8 cellular contexts compared by ENCODE assay signal in the genomic region with DNA sequence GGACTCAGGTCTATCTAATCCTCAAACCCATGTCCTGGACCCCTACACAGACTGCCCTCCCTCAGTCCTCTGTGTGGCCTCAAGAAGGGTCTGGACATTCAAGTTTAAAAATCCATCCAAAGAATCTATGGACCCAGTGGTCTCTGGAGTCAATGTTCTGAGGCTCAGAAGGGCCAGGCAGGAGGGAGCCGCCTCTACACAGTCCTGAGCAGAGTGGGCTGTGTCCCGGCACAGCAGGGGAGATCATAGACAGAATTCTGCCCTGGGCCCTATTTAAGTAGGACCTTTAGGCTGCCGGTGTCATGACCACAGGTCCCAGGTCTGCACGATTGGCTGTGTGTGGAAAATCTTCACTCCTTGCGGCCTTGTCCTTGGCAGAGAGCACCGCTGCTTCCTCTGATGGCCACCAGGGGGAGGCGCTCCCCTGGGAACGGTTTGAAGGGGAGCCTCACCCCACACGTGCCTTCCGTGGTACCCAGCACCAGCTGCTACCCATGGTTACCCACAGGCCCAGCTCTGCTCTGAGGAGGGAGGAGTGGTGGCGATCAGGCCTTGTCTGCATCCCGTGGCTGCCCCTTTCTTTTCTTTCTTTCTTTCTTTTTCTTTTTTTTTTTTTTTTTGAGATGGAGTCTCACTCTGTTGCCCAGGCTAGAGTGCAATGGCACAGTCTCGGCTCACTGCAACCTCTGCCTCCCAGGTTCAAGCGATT. TPM values are rescaled to one million over a fixed set of nuclear protein-coding genes. Genes with fewer than 3 reads are reported as not detected.
DNase-seq lines count a peak whose midpoint lies in the region; ATAC-seq, FAIRE-seq and TF ChIP-seq lines count a peak whose summit lies in the region.

No MANE protein-coding gene starts in this region.

- no TSS peak for BruUV-seq in HepG2 (replicated peaks; lab: Mats Ljungman, UMichigan)

- peaks cover 5% of the 10 kb centered on the region for H3K27me3 Mint-ChIP-seq in central memory CD8-positive, alpha-beta T cell

- no peaks in the 10 kb centered on the region for H4K20me1 ChIP-seq in HepG2 (ENCODE audit: insufficient read depth, low read length)

- TF ChIP-seq RAD21 in HepG2 (CRISPR knock-in tag; IDR thresholded peaks at IDR 0.05): peak; percentile 67

- H3K27me3 ChIP-seq in HepG2 (ENCODE audit: control insufficient read depth in 1 of 2, insufficient read depth in 2 of 2, low read length in 2 of 2): no peaks in the 10 kb centered on the region

- no peak overlapping the region for H3K4me3 Mint-ChIP-seq in central memory CD8-positive, alpha-beta T cell

- FAIRE-seq in HepG2 (lab: Jason Lieb, UNC): peak; percentile 73

- H3K9ac ChIP-seq in HepG2 (ENCODE audit: insufficient read depth, low read depth, low read length): no peak overlapping the region

- DNase-seq in A172 (ENCODE audit: low spot score): peak; percentile 66
- peak; percentile 73 for DNase-seq in NCI-H345 treated with DMSO at 0.1 percent for 48 hours (lab: John Stamatoyannopoulos, UW; ENCODE audit: unreplicated experiment)
- peak; percentile 54 to 56 for DNase-seq in activated CD4-positive, alpha-beta T cell treated with anti-CD3 and anti-CD28 coated beads for 24 hours (ENCODE audit: low read depth in 2 of 2)
- DNase-seq in central memory CD8-positive, alpha-beta T cell (ENCODE audit: low spot score in 2 of 2): peak; percentile 34 to 54
- DNase-seq in HepG2 (ENCODE audit: low spot score): peak; percentile 56
- peak; percentile 41 for DNase-seq in stimulated activated CD8-positive, alpha-beta memory T cell treated with anti-CD3 and anti-CD28 coated beads, Interleukin-12 subunit alpha, Interleukin-12 subunit beta, amount 100 ng/mL, for 1 hour (ENCODE audit: low read depth)

- CTCF ChIA-PET in HepG2 (lab: Yijun Ruan, JAX; ENCODE audit: low intra/inter-chr PET ratio, low total read pairs): interaction anchor here (0.6 to 1.0 kb wide), 2 partner anchors 47 to 103 kb away, joined by 3 read pairs; no protein-coding TSS in a partner anchor

- intact Hi-C loops in HepG2 (cut with micrococcal nuclease; ENCODE audit: unreplicated experiment): loop anchor here (2.0 to 5.0 kb wide), 5 partner anchors 39 to 125 kb away; a partner anchor contains a TSS

- no peaks in the 10 kb centered on the region for H3K9me3 Mint-ChIP-seq in central memory CD8-positive, alpha-beta T cell

- H3K4me2 ChIP-seq in HepG2 (ENCODE audit: low read depth, low read length): peak overlapping the region; percentile 68

- no peak overlapping the region for H3K27ac Mint-ChIP-seq in central memory CD8-positive, alpha-beta T cell (ENCODE audit: low read depth)

- H3K4me3 ChIP-seq in HepG2 (replicated peaks in 1 of 3; ENCODE audit: insufficient read depth in 1 of 3, low read depth in 2 of 3, low read length in 3 of 3): peak overlapping the region in 1 of 3 experiments; percentile 52; a peak in 2 of 6 replicates

- peak overlapping the region; percentile 74 for H3K27ac ChIP-seq in HepG2 (ENCODE audit: extremely low read length, insufficient read depth, low read length)

- H3K9me3 ChIP-seq in HepG2 (ENCODE audit: low read length): peaks cover 3% of the 10 kb centered on the region; the same call in 1 of the 2 replicates

- no peak for TF ChIP-seq EP300 in HepG2 (IDR thresholded peaks at IDR 0.05; ENCODE audit: low read depth in 2 of 2, low read length in 2 of 2)
- no peak for TF ChIP-seq EP300 in HepG2 (CRISPR knock-in tag; IDR thresholded peaks at IDR 0.05; ENCODE audit: borderline replicate concordance)

- no peaks in the 10 kb centered on the region for H3K4me1 Mint-ChIP-seq in central memory CD8-positive, alpha-beta T cell

- H3K4me1 ChIP-seq in HepG2 (ENCODE audit: insufficient read depth, low read length): peaks cover 41% of the 10 kb centered on the region

- H2AFZ ChIP-seq in HepG2 (ENCODE audit: low read length): no peak overlapping the region

- no peaks in the 10 kb centered on the region for H3K79me2 ChIP-seq in HepG2 (ENCODE audit: insufficient read depth, low read length)

- peak; percentile 73 for ATAC-seq in GM18511 (IDR thresholded peaks at IDR 0.05; ENCODE audit: unreplicated experiment)
- ATAC-seq in HG03175 (IDR thresholded peaks at IDR 0.05; ENCODE audit: unreplicated experiment): peak; percentile 93
- ATAC-seq in central memory CD8-positive, alpha-beta T cell (replicated peaks; ENCODE audit: extremely low read depth, poor library complexity, severe bottlenecking): peak; percentile 88
- peak; percentile 71 for ATAC-seq in HepG2

- POLR2A ChIA-PET in HepG2 (lab: Yijun Ruan, JAX): interaction anchor here (0.7 to 1.8 kb wide), 2 partner anchors 46 kb away, joined by 3 to 7 read pairs; no protein-coding TSS in a partner anchor

- 23% methylated on average over 11 of the region's 14 CpGs for WGBS in HepG2 (ENCODE audit: low lambda C conversion rate)

- in situ Hi-C loops in HepG2 (cut with HindIII; ENCODE audit: extremely low pct_ligation_motif_present, low pct_unique_long_range_greater_than_20kb): no loop called here

- TF ChIP-seq POLR2A in HepG2 (IDR thresholded peaks at IDR 0.05; ENCODE audit: insufficient read depth in 1 of 2, low read depth in 2 of 2, low read length in 2 of 2): no peak

- peak; percentile 95 for TF ChIP-seq CTCF in HepG2 (CRISPR knock-in tag; IDR thresholded peaks at IDR 0.05)

- no peaks in the 10 kb centered on the region for H3K36me3 ChIP-seq in HepG2 (replicated peaks in 1 of 2; ENCODE audit: control insufficient read depth in 1 of 2, insufficient read depth in 2 of 2, low read length in 2 of 2)

- H3K36me3 Mint-ChIP-seq in central memory CD8-positive, alpha-beta T cell (ENCODE audit: insufficient read depth): peaks cover 1% of the 10 kb centered on the region

RNA-seq across cellular contexts. Expression of a gene that starts 37.9 kb away (rescaled TPM):
- 0.33 and 5.6 TPM in 2 replicates for total RNA-seq in A172 (2014; rRNA removed; shearing (Covaris generic))
- 3.4 and 22.2 TPM in 2 replicates for total RNA-seq in HepG2 (2016; rRNA removed; fragmentation: Illumina TruSeq; extraction: Trizol)
- 16.0 and 17.2 TPM in 2 replicates for total RNA-seq in HepG2 (2016; cell fraction: cytosol; rRNA removed; fragmentation: Illumina TruSeq; extraction: Trizol; ENCODE audit: low read depth)
- 2.6 and 23.2 TPM in 2 replicates for total RNA-seq in HepG2 (2016; cell fraction: insoluble cytoplasmic fraction; rRNA removed; fragmentation: Illumina TruSeq; extraction: Trizol)
- total RNA-seq in HepG2 (2016; cell fraction: membrane; rRNA removed; fragmentation: Illumina TruSeq; extraction: Trizol): 2.9 and 4.1 TPM in 2 replicates
- total RNA-seq in HepG2 (2016; cell fraction: nucleus; rRNA removed; fragmentation: Illumina TruSeq; extraction: Trizol): 31.4 and 33.6 TPM in 2 replicates
- polyA plus RNA-seq in HepG2 (2011; rRNA removed): 35.2 and 59.2 TPM in 2 replicates
- polyA plus RNA-seq in HepG2 (2011; cell fraction: cytosol; rRNA removed): 5.2 and 6.9 TPM in 2 replicates
- 977 and 1,005 TPM in 2 replicates for polyA plus RNA-seq in HepG2 (2011; cell fraction: nucleus; rRNA removed)
- polyA plus RNA-seq in HepG2 (2012): 28.8 and 40.2 TPM in 2 replicates
- polyA plus RNA-seq in HepG2 (2016; cell fraction: cytosol; fragmentation: Illumina TruSeq; extraction: Trizol; ENCODE audit: low read depth): 0.42 and 0.59 TPM in 2 replicates
- polyA plus RNA-seq in HepG2 (2016; cell fraction: insoluble cytoplasmic fraction; fragmentation: Illumina TruSeq; extraction: Trizol; ENCODE audit: low read depth): 2.7 and 3.7 TPM in 2 replicates
- polyA plus RNA-seq in HepG2 (2016; cell fraction: membrane; fragmentation: Illumina TruSeq; extraction: Trizol; ENCODE audit: low read depth): 1.1 and 1.5 TPM in 2 replicates
- 155 and 159 TPM in 2 replicates for polyA plus RNA-seq in HepG2 (2016; cell fraction: nucleus; fragmentation: Illumina TruSeq; extraction: Trizol; ENCODE audit: insufficient read depth, low read depth)
- 1.3 and 22.4 TPM in 2 replicates for polyA minus RNA-seq in HepG2 (2011; rRNA and poly(A)+ RNA removed; ENCODE audit: low replicate concordance)
- polyA minus RNA-seq in HepG2 (2011; cell fraction: cytosol; rRNA and poly(A)+ RNA removed): 3.4 and 5.3 TPM in 2 replicates
- 74.3 and 78.8 TPM in 2 replicates for polyA minus RNA-seq in HepG2 (2011; cell fraction: nucleus; rRNA and poly(A)+ RNA removed)

RNA-seq across cellular contexts. Expression of a gene that starts 39.8 kb away (rescaled TPM):
- total RNA-seq in A172 (2014; rRNA removed; shearing (Covaris generic)): 0.14 and 0.43 TPM in 2 replicates
- total RNA-seq in HepG2 (2016; rRNA removed; fragmentation: Illumina TruSeq; extraction: Trizol): 2.8 and 2.9 TPM in 2 replicates
- total RNA-seq in HepG2 (2016; cell fraction: cytosol; rRNA removed; fragmentation: Illumina TruSeq; extraction: Trizol; ENCODE audit: low read depth): 2.6 and 3.9 TPM in 2 replicates
- 2.3 and 2.8 TPM in 2 replicates for total RNA-seq in HepG2 (2016; cell fraction: insoluble cytoplasmic fraction; rRNA removed; fragmentation: Illumina TruSeq; extraction: Trizol)
- total RNA-seq in HepG2 (2016; cell fraction: membrane; rRNA removed; fragmentation: Illumina TruSeq; extraction: Trizol): 5.2 and 5.5 TPM in 2 replicates
- total RNA-seq in HepG2 (2016; cell fraction: nucleus; rRNA removed; fragmentation: Illumina TruSeq; extraction: Trizol): 2.5 and 4.7 TPM in 2 replicates
- 4.7 and 4.8 TPM in 2 replicates for polyA plus RNA-seq in HepG2 (2011; rRNA removed)
- polyA plus RNA-seq in HepG2 (2011; cell fraction: cytosol; rRNA removed): 4.9 and 5.7 TPM in 2 replicates
- 7.5 and 7.9 TPM in 2 replicates for polyA plus RNA-seq in HepG2 (2011; cell fraction: nucleus; rRNA removed)
- 7.3 and 8.9 TPM in 2 replicates for polyA plus RNA-seq in HepG2 (2012)
- polyA plus RNA-seq in HepG2 (2016; cell fraction: cytosol; fragmentation: Illumina TruSeq; extraction: Trizol; ENCODE audit: low read depth): 7.6 and 11.0 TPM in 2 replicates
- 7.4 and 10.7 TPM in 2 replicates for polyA plus RNA-seq in HepG2 (2016; cell fraction: insoluble cytoplasmic fraction; fragmentation: Illumina TruSeq; extraction: Trizol; ENCODE audit: low read depth)
- 17.1 and 18.8 TPM in 2 replicates for polyA plus RNA-seq in HepG2 (2016; cell fraction: membrane; fragmentation: Illumina TruSeq; extraction: Trizol; ENCODE audit: low read depth)
- 13.0 and 14.1 TPM in 2 replicates for polyA plus RNA-seq in HepG2 (2016; cell fraction: nucleus; fragmentation: Illumina TruSeq; extraction: Trizol; ENCODE audit: insufficient read depth, low read depth)
- 0.61 and 6.7 TPM in 2 replicates for polyA minus RNA-seq in HepG2 (2011; rRNA and poly(A)+ RNA removed; ENCODE audit: low replicate concordance)
- 3.9 and 5.5 TPM in 2 replicates for polyA minus RNA-seq in HepG2 (2011; cell fraction: cytosol; rRNA and poly(A)+ RNA removed)
- 4.0 and 4.8 TPM in 2 replicates for polyA minus RNA-seq in HepG2 (2011; cell fraction: nucleus; rRNA and poly(A)+ RNA removed)

RNA-seq across cellular contexts. Expression of a gene that starts 56.3 kb away (rescaled TPM):
- 182 and 190 TPM in 2 replicates for total RNA-seq in A172 (2014; rRNA removed; shearing (Covaris generic))
- total RNA-seq in HepG2 (2016; rRNA removed; fragmentation: Illumina TruSeq; extraction: Trizol): 109 and 118 TPM in 2 replicates
- 85.0 and 90.2 TPM in 2 replicates for total RNA-seq in HepG2 (2016; cell fraction: cytosol; rRNA removed; fragmentation: Illumina TruSeq; extraction: Trizol; ENCODE audit: low read depth)
- total RNA-seq in HepG2 (2016; cell fraction: insoluble cytoplasmic fraction; rRNA removed; fragmentation: Illumina TruSeq; extraction: Trizol): 113 and 114 TPM in 2 replicates
- 110 and 111 TPM in 2 replicates for total RNA-seq in HepG2 (2016; cell fraction: membrane; rRNA removed; fragmentation: Illumina TruSeq; extraction: Trizol)
- total RNA-seq in HepG2 (2016; cell fraction: nucleus; rRNA removed; fragmentation: Illumina TruSeq; extraction: Trizol): 97.2 and 98.4 TPM in 2 replicates
- polyA plus RNA-seq in HepG2 (2011; rRNA removed): 165 and 194 TPM in 2 replicates
- 159 and 209 TPM in 2 replicates for polyA plus RNA-seq in HepG2 (2011; cell fraction: cytosol; rRNA removed)
- polyA plus RNA-seq in HepG2 (2011; cell fraction: nucleus; rRNA removed): 292 and 351 TPM in 2 replicates
- polyA plus RNA-seq in HepG2 (2012): 85.4 and 92.7 TPM in 2 replicates
- 70.3 and 83.0 TPM in 2 replicates for polyA plus RNA-seq in HepG2 (2016; cell fraction: cytosol; fragmentation: Illumina TruSeq; extraction: Trizol; ENCODE audit: low read depth)
- polyA plus RNA-seq in HepG2 (2016; cell fraction: insoluble cytoplasmic fraction; fragmentation: Illumina TruSeq; extraction: Trizol; ENCODE audit: low read depth): 116 and 125 TPM in 2 replicates
- 90.4 and 98.9 TPM in 2 replicates for polyA plus RNA-seq in HepG2 (2016; cell fraction: membrane; fragmentation: Illumina TruSeq; extraction: Trizol; ENCODE audit: low read depth)
- polyA plus RNA-seq in HepG2 (2016; cell fraction: nucleus; fragmentation: Illumina TruSeq; extraction: Trizol; ENCODE audit: insufficient read depth, low read depth): 259 and 265 TPM in 2 replicates
- 73.2 and 182 TPM in 2 replicates for polyA minus RNA-seq in HepG2 (2011; rRNA and poly(A)+ RNA removed; ENCODE audit: low replicate concordance)
- polyA minus RNA-seq in HepG2 (2011; cell fraction: cytosol; rRNA and poly(A)+ RNA removed): 38.2 and 41.4 TPM in 2 replicates
- polyA minus RNA-seq in HepG2 (2011; cell fraction: nucleus; rRNA and poly(A)+ RNA removed): 89.4 and 96.7 TPM in 2 replicates

RNA-seq across cellular contexts. Expression of a gene that starts 56.4 kb away (rescaled TPM):
- 3.0 and 8.8 TPM in 2 replicates for total RNA-seq in A172 (2014; rRNA removed; shearing (Covaris generic))
- 5.2 and 13.5 TPM in 2 replicates for total RNA-seq in HepG2 (2016; rRNA removed; fragmentation: Illumina TruSeq; extraction: Trizol)
- 6.6 and 7.6 TPM in 2 replicates for total RNA-seq in HepG2 (2016; cell fraction: cytosol; rRNA removed; fragmentation: Illumina TruSeq; extraction: Trizol; ENCODE audit: low read depth)
- 3.5 and 14.3 TPM in 2 replicates for total RNA-seq in HepG2 (2016; cell fraction: insoluble cytoplasmic fraction; rRNA removed; fragmentation: Illumina TruSeq; extraction: Trizol)
- 5.6 and 6.9 TPM in 2 replicates for total RNA-seq in HepG2 (2016; cell fraction: membrane; rRNA removed; fragmentation: Illumina TruSeq; extraction: Trizol)
- total RNA-seq in HepG2 (2016; cell fraction: nucleus; rRNA removed; fragmentation: Illumina TruSeq; extraction: Trizol): 19.4 and 22.0 TPM in 2 replicates
- 11.4 and 14.3 TPM in 2 replicates for polyA plus RNA-seq in HepG2 (2011; rRNA removed)
- 5.5 and 6.4 TPM in 2 replicates for polyA plus RNA-seq in HepG2 (2011; cell fraction: cytosol; rRNA removed)
- polyA plus RNA-seq in HepG2 (2011; cell fraction: nucleus; rRNA removed): 41.8 and 47.0 TPM in 2 replicates
- 5.4 and 6.1 TPM in 2 replicates for polyA plus RNA-seq in HepG2 (2012)
- 2.0 and 2.6 TPM in 2 replicates for polyA plus RNA-seq in HepG2 (2016; cell fraction: cytosol; fragmentation: Illumina TruSeq; extraction: Trizol; ENCODE audit: low read depth)
- 4.8 and 5.5 TPM in 2 replicates for polyA plus RNA-seq in HepG2 (2016; cell fraction: insoluble cytoplasmic fraction; fragmentation: Illumina TruSeq; extraction: Trizol; ENCODE audit: low read depth)
- 3.7 and 4.4 TPM in 2 replicates for polyA plus RNA-seq in HepG2 (2016; cell fraction: membrane; fragmentation: Illumina TruSeq; extraction: Trizol; ENCODE audit: low read depth)
- polyA plus RNA-seq in HepG2 (2016; cell fraction: nucleus; fragmentation: Illumina TruSeq; extraction: Trizol; ENCODE audit: insufficient read depth, low read depth): 50.3 and 58.1 TPM in 2 replicates
- 29.7 and 47.2 TPM in 2 replicates for polyA minus RNA-seq in HepG2 (2011; rRNA and poly(A)+ RNA removed; ENCODE audit: low replicate concordance)
- polyA minus RNA-seq in HepG2 (2011; cell fraction: cytosol; rRNA and poly(A)+ RNA removed): 5.3 and 6.0 TPM in 2 replicates
- polyA minus RNA-seq in HepG2 (2011; cell fraction: nucleus; rRNA and poly(A)+ RNA removed): 26.4 and 31.7 TPM in 2 replicates
